Comparison of ENCODE assay signal across 1 cellular context in the genomic region with DNA sequence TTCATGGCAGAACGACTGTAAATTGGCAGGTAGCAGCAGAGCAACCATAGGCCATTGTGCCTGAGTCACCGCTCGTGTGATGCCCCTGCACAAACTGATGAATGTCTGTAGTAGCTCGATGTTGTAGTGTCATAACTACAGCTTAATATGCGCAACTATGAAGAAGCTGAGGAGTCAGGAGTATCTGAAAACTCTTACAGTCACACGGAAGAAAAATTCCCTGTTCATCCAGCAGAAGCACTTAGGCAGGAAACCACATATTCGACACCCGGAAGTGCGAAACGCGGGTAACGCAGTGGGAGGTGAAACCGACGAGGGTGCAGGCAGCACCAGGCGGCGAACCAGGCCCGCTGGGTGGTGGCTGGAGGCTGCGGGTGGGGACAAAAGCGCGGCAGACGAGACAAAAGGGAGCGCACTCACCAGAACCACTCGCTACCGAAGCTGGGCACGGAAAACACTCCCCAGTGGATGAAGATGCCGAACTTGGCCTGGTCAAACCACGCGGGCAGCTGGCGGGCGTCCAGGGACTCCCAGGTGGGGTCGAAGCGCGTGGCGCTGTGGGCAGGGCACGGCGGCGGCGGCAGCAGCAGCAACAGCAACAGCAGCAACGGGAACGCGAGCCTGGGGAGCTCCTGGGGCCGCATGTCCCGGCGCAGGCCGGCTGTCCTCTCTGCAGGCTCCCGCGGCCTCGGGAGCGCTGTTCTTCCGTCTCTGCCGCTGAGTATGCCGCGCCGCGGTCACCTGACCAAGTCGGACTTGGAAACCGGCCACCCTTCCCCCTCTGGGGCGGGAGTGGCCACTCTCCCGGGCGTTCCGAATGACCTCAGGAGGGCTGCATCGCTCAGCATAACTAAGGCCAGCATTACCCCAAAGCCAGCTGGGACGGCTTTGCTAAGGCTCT.
A peak's percentile ranks its signal among the peaks of the same experiment; 100 is the strongest.
TF ChIP-seq lines count a peak whose summit lies in the region.

FUCA2 (minus strand) TSS at position 730 of the 901 bp plus-strand sequence; CDS start at position 644, 86 bp downstream.

TF ChIP-seq in HepG2, 621 proteins besides CTCF, POLR2A, EP300 and RAD21 (continued from another document and continues in another):
- TF ChIP-seq ZFP36 (IDR thresholded peaks at IDR 0.05; ENCODE audit: borderline replicate concordance, low read depth, low read length, partially characterized antibody) (no peak), ZNF205 (CRISPR knock-in tag; IDR thresholded peaks at IDR 0.05) (0 out of 2 replicates have a peak, but pooled peaks have one; percentile 35), ZNF567 (CRISPR knock-in tag; IDR thresholded peaks at IDR 0.05; ENCODE audit: borderline replicate concordance) (peak; percentile 83; the same call in 1 of the 2 replicates), ZBTB49 (CRISPR knock-in tag; IDR thresholded peaks at IDR 0.05; ENCODE audit: borderline replicate concordance) (peak; percentile 31), SP5 (CRISPR knock-in tag; IDR thresholded peaks at IDR 0.05; ENCODE audit: borderline replicate concordance, low read depth) (no peak), ZNF674 (CRISPR knock-in tag; IDR thresholded peaks at IDR 0.05; ENCODE audit: low read depth) (no peak; the same call in 1 of the 2 replicates), KAT8 (CRISPR knock-in tag; IDR thresholded peaks at IDR 0.05) (peak; percentile 96), ADNP (CRISPR knock-in tag; IDR thresholded peaks at IDR 0.05) (peak; percentile 95), TAF1 (CRISPR knock-in tag; IDR thresholded peaks at IDR 0.05) (peak; percentile 87), NFE2L2 (IDR thresholded peaks at IDR 0.05; ENCODE audit: low read length) (no peak), ZNF691 (CRISPR knock-in tag; IDR thresholded peaks at IDR 0.05; ENCODE audit: borderline replicate concordance, low read depth) (peak; percentile 76), SALL2 (CRISPR knock-in tag; IDR thresholded peaks at IDR 0.05) (peak; percentile 96), ZNF142 (CRISPR knock-in tag; IDR thresholded peaks at IDR 0.05) (peak; percentile 95), ZNF704 (CRISPR knock-in tag; IDR thresholded peaks at IDR 0.05; ENCODE audit: borderline replicate concordance) (peak; percentile 98), SSRP1 (CRISPR knock-in tag; IDR thresholded peaks at IDR 0.05) (no peak), NFKBIZ (CRISPR knock-in tag; IDR thresholded peaks at IDR 0.05) (peak; percentile 51; the same call in 1 of the 2 replicates), ATRX (CRISPR knock-in tag; IDR thresholded peaks at IDR 0.05; ENCODE audit: borderline replicate concordance) (no peak), MTA3 (CRISPR knock-in tag; IDR thresholded peaks at IDR 0.05) (no peak), GLI4 (CRISPR knock-in tag; IDR thresholded peaks at IDR 0.05; ENCODE audit: borderline replicate concordance) (peak; percentile 76; the same call in 1 of the 2 replicates), SRSF1 (optimal IDR thresholded peaks at IDR 0.05; ENCODE audit: low read depth, low read length) (no peak), ZNF124 (CRISPR knock-in tag; IDR thresholded peaks at IDR 0.05) (peak; percentile 79), ZNF629 (CRISPR knock-in tag; conservative IDR thresholded peaks at IDR 0.05) (peak; percentile 47; the same call in 1 of the 2 replicates), ZNF557 (CRISPR knock-in tag; IDR thresholded peaks at IDR 0.05) (peak; percentile 91), ZNF574 (CRISPR knock-in tag; IDR thresholded peaks at IDR 0.05) (peak; percentile 79), PBX3 (CRISPR knock-in tag; IDR thresholded peaks at IDR 0.05; ENCODE audit: borderline replicate concordance) (no peak; the same call in 1 of the 2 replicates), ZNF101 (CRISPR knock-in tag; IDR thresholded peaks at IDR 0.05; ENCODE audit: borderline replicate concordance, low read depth) (no peak), KLF11 (CRISPR knock-in tag; IDR thresholded peaks at IDR 0.05) (peak; percentile 56; the same call in 1 of the 2 replicates), KLF16 (CRISPR knock-in tag; IDR thresholded peaks at IDR 0.05) (peak in 1 of 2 experiments; percentile 86; a peak in 2 of 4 replicates), ZNF570 (CRISPR knock-in tag; IDR thresholded peaks at IDR 0.05; ENCODE audit: borderline replicate concordance) (peak; percentile 93; the same call in 1 of the 2 replicates), HMG20A (CRISPR knock-in tag; IDR thresholded peaks at IDR 0.05; ENCODE audit: borderline replicate concordance) (0 out of 2 replicates have a peak, but pooled peaks have one; percentile 44)
- TF ChIP-seq, protein P1, sequence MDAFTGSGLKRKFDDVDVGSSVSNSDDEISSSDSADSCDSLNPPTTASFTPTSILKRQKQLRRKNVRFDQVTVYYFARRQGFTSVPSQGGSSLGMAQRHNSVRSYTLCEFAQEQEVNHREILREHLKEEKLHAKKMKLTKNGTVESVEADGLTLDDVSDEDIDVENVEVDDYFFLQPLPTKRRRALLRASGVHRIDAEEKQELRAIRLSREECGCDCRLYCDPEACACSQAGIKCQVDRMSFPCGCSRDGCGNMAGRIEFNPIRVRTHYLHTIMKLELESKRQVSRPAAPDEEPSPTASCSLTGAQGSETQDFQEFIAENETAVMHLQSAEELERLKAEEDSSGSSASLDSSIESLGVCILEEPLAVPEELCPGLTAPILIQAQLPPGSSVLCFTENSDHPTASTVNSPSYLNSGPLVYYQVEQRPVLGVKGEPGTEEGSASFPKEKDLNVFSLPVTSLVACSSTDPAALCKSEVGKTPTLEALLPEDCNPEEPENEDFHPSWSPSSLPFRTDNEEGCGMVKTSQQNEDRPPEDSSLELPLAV (CRISPR knock-in tag; conservative IDR thresholded peaks at IDR 0.05; ENCODE audit: low read depth), result no peak
- TF ChIP-seq, protein P2, sequence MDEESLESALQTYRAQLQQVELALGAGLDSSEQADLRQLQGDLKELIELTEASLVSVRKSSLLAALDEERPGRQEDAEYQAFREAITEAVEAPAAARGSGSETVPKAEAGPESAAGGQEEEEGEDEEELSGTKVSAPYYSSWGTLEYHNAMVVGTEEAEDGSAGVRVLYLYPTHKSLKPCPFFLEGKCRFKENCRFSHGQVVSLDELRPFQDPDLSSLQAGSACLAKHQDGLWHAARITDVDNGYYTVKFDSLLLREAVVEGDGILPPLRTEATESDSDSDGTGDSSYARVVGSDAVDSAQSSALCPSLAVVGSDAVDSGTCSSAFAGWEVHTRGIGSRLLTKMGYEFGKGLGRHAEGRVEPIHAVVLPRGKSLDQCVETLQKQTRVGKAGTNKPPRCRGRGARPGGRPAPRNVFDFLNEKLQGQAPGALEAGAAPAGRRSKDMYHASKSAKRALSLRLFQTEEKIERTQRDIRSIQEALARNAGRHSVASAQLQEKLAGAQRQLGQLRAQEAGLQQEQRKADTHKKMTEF (CRISPR knock-in tag; IDR thresholded peaks at IDR 0.05), result peak; percentile 95
- TF ChIP-seq, protein P3, sequence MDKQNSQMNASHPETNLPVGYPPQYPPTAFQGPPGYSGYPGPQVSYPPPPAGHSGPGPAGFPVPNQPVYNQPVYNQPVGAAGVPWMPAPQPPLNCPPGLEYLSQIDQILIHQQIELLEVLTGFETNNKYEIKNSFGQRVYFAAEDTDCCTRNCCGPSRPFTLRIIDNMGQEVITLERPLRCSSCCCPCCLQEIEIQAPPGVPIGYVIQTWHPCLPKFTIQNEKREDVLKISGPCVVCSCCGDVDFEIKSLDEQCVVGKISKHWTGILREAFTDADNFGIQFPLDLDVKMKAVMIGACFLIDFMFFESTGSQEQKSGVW (CRISPR knock-in tag; IDR thresholded peaks at IDR 0.05; ENCODE audit: borderline replicate concordance), result 0 out of 2 replicates have a peak, but pooled peaks have one; percentile 70
